In genomic region chr7:114916261-114916892, GRCh38 we compare ENCODE assay signal across 1 cellular context.
A peak's percentile ranks its signal among the peaks of the same experiment; 100 is the strongest.
TF ChIP-seq lines count a peak whose summit lies in the region.

No MANE protein-coding gene starts in this region.

TF ChIP-seq in GM12878, 131 proteins besides CTCF, POLR2A, EP300 and RAD21 (continued from another document and continues in another):
- TF ChIP-seq RELA (IDR thresholded peaks at IDR 0.05; ENCODE audit: borderline replicate concordance, partially characterized antibody) (peak; percentile 99), ELK1 (IDR thresholded peaks at IDR 0.05; ENCODE audit: low read depth, low read length) (no peak), HSF1 (IDR thresholded peaks at IDR 0.05; ENCODE audit: low read depth, low read length) (no peak), ZNF207 (IDR thresholded peaks at IDR 0.05; ENCODE audit: borderline replicate concordance) (no peak), SPI1 (IDR thresholded peaks at IDR 0.05; ENCODE audit: borderline replicate concordance, insufficient read depth, low read depth, low read length) (peak; percentile 39; the same call in 1 of the 2 replicates), ZNF592 (IDR thresholded peaks at IDR 0.05) (no peak), IKZF2 (IDR thresholded peaks at IDR 0.05) (peak; percentile 93 to 95), ZNF384 (IDR thresholded peaks at IDR 0.05; ENCODE audit: borderline replicate concordance, low read depth, low read length) (peak; percentile 35; the same call in 1 of the 2 replicates), TCF12 (IDR thresholded peaks at IDR 0.05; ENCODE audit: low read depth, low read length) (no peak), MXI1 (IDR thresholded peaks at IDR 0.05; ENCODE audit: low read depth, low read length) (no peak), NBN (IDR thresholded peaks at IDR 0.05) (peak; percentile 92), JUND (IDR thresholded peaks at IDR 0.05; ENCODE audit: low read depth, low read length) (peak; percentile 44; the same call in 1 of the 2 replicates), RUNX3 (IDR thresholded peaks at IDR 0.05; ENCODE audit: low read length) (peak; percentile 56), TCF7 (IDR thresholded peaks at IDR 0.05; ENCODE audit: borderline replicate concordance) (peak; percentile 58; the same call in 1 of the 2 replicates), E2F8 (IDR thresholded peaks at IDR 0.05; ENCODE audit: low read depth, partially characterized antibody) (peak; percentile 56), CREM (IDR thresholded peaks at IDR 0.05; ENCODE audit: low read depth) (peak; percentile 82; the same call in 1 of the 2 replicates), BCL3 (IDR thresholded peaks at IDR 0.05; ENCODE audit: borderline replicate concordance, insufficient read depth, low read depth, low read length, poor library complexity, severe bottlenecking) (peak; percentile 80), PBX3 (IDR thresholded peaks at IDR 0.05; ENCODE audit: insufficient replicate concordance, low read depth, low read length) (no peak), NR2C2 (IDR thresholded peaks at IDR 0.05; ENCODE audit: borderline replicate concordance, control insufficient read depth, insufficient read length, low read depth) (no peak), TAF1 (IDR thresholded peaks at IDR 0.05; ENCODE audit: borderline replicate concordance, low read depth, low read length) (peak; percentile 75; the same call in 1 of the 2 replicates), PAX8 (IDR thresholded peaks at IDR 0.05) (no peak), STAT1 (conservative IDR thresholded peaks at IDR 0.05) (no peak), ETV6 (conservative IDR thresholded peaks at IDR 0.05 in 1 of 2, IDR thresholded peaks at IDR 0.05 in 1 of 2; ENCODE audit: borderline replicate concordance in 1 of 2, low read depth in 1 of 2) (peak in 1 of 2 experiments; percentile 39; a peak in 1 of 4 replicates), RELB (IDR thresholded peaks at IDR 0.05; ENCODE audit: low read depth) (peak; percentile 95), RAD51 (IDR thresholded peaks at IDR 0.05) (no peak), HDGF (IDR thresholded peaks at IDR 0.05) (no peak), USF1 (IDR thresholded peaks at IDR 0.05; ENCODE audit: borderline replicate concordance, extremely low read length, insufficient read depth, low read depth, low read length) (no peak), MTA3 (IDR thresholded peaks at IDR 0.05; ENCODE audit: borderline replicate concordance, low read length) (no peak), RBBP5 (conservative IDR thresholded peaks at IDR 0.05) (no peak), HDAC2 (IDR thresholded peaks at IDR 0.05) (no peak), POLR2AphosphoS2 (IDR thresholded peaks at IDR 0.05; ENCODE audit: low read depth, low read length) (no peak), TBL1XR1 (IDR thresholded peaks at IDR 0.05; ENCODE audit: low read depth, low read length) (0 out of 2 replicates have a peak, but pooled peaks have one; percentile 64), TCF3 (IDR thresholded peaks at IDR 0.05; ENCODE audit: borderline replicate concordance, insufficient read depth, low read depth, low read length) (no peak), CHD1 (IDR thresholded peaks at IDR 0.05; ENCODE audit: low read depth, low read length) (peak; percentile 29; the same call in 1 of the 2 replicates), DPF2 (IDR thresholded peaks at IDR 0.05) (peak; percentile 97), ESRRA (IDR thresholded peaks at IDR 0.05; ENCODE audit: low read length) (no peak), USF2 (IDR thresholded peaks at IDR 0.05; ENCODE audit: borderline replicate concordance, low read depth, low read length) (no peak), RB1 (IDR thresholded peaks at IDR 0.05; ENCODE audit: borderline replicate concordance) (no peak), EED (IDR thresholded peaks at IDR 0.05; ENCODE audit: low read depth) (peak; percentile 71), TARDBP (IDR thresholded peaks at IDR 0.05; ENCODE audit: borderline replicate concordance) (no peak), POLR2AphosphoS5 (IDR thresholded peaks at IDR 0.05; ENCODE audit: low read length) (peak; percentile 84), FOXK2 (IDR thresholded peaks at IDR 0.05) (no peak), ZNF687 (IDR thresholded peaks at IDR 0.05) (no peak)
